ENCODE assay signal across 11 cellular contexts in genomic region chr15:57743424-57743823, GRCh38. TPM values are rescaled to one million over a fixed set of nuclear protein-coding genes. Genes with fewer than 3 reads are reported as not detected.
A peak's percentile ranks its signal among the peaks of the same experiment; 100 is the strongest.
DNase-seq lines count a peak whose midpoint lies in the region; ATAC-seq, FAIRE-seq and TF ChIP-seq lines count a peak whose summit lies in the region.
"Had no signal": no experiment of that assay in that cellular context is flagged by ENCODE, and none has a peak within 500 bp of the region (broad histone marks: within the 10 kb centered on the region; RNA-seq: fewer than 3 reads in every experiment).

No MANE protein-coding gene starts in this region.

- peaks cover 5% of the 10 kb centered on the region for H3K4me1 Mint-ChIP-seq in endodermal cell
- H3K4me1 Mint-ChIP-seq in stimulated activated effector memory CD8-positive, alpha-beta T cell treated with anti-CD3 and anti-CD28 coated beads, Interleukin-12 subunit alpha, Interleukin-12 subunit beta, amount 100 ng/mL, for 72 hours, result no peaks in the 10 kb centered on the region
- no peaks in the 10 kb centered on the region for H3K4me1 Mint-ChIP-seq in stimulated activated memory B cell treated with anti-CD40 and anti-IgM and Interleukin-4, amounts not matched to agents 10 μg/mL and 1 μg/mL and 100 μg/mL, for 72 hours

- TF ChIP-seq RAD21 in A549 (conservative IDR thresholded peaks at IDR 0.05 in 1 of 2, IDR thresholded peaks at IDR 0.05 in 1 of 2), result peak; percentile 13 to 48; a peak in 1 of 5 replicates

- no peaks in the 10 kb centered on the region for H3K36me3 Mint-ChIP-seq in endodermal cell (ENCODE audit: low read depth)
- H3K36me3 Mint-ChIP-seq in stimulated activated effector memory CD8-positive, alpha-beta T cell treated with anti-CD3 and anti-CD28 coated beads, Interleukin-12 subunit alpha, Interleukin-12 subunit beta, amount 100 ng/mL, for 72 hours, result no peaks in the 10 kb centered on the region
- peaks cover 5% of the 10 kb centered on the region for H3K36me3 Mint-ChIP-seq in stimulated activated memory B cell treated with anti-CD40 and anti-IgM and Interleukin-4, amounts not matched to agents 10 μg/mL and 1 μg/mL and 100 μg/mL, for 72 hours

- H3K4me2 ChIP-seq in A549 (no peak overlapping the region), OCI-LY1 (ENCODE audit: low read length) (no peak overlapping the region)

- H4K20me1 ChIP-seq in OCI-LY1 (ENCODE audit: insufficient read depth, low read length), result no peaks in the 10 kb centered on the region

- TF ChIP-seq CTCF in A549 (IDR thresholded peaks at IDR 0.05), result 0 out of 3 replicates have a peak, but pooled peaks have one; percentile 16
- peak; percentile 23 for TF ChIP-seq CTCF in GM06990 (IDR thresholded peaks at IDR 0.05; ENCODE audit: insufficient read depth, low read length, poor library complexity, severe bottlenecking)
- TF ChIP-seq CTCF in OCI-LY1 (IDR thresholded peaks at IDR 0.05; ENCODE audit: low read length), result peak; percentile 13; the same call in 1 of the 2 replicates
- TF ChIP-seq CTCF in endodermal cell (conservative IDR thresholded peaks at IDR 0.05), result peak; percentile 60

- POLR2A ChIA-PET in A549 (lab: Yijun Ruan, JAX), result no interaction called here

- H3F3A ChIP-seq in OCI-LY1 (ENCODE audit: insufficient read depth, low read length), result no peaks in the 10 kb centered on the region

- no peak overlapping the region for H3K27ac Mint-ChIP-seq in endodermal cell
- H3K27ac Mint-ChIP-seq in stimulated activated effector memory CD8-positive, alpha-beta T cell treated with anti-CD3 and anti-CD28 coated beads, Interleukin-12 subunit alpha, Interleukin-12 subunit beta, amount 100 ng/mL, for 72 hours, result no peak overlapping the region
- no peak overlapping the region for H3K27ac Mint-ChIP-seq in stimulated activated memory B cell treated with anti-CD40 and anti-IgM and Interleukin-4, amounts not matched to agents 10 μg/mL and 1 μg/mL and 100 μg/mL, for 72 hours

- TF ChIP-seq POLR2A in A549 (IDR thresholded peaks at IDR 0.05; ENCODE audit: low read length), result no peak

- no peak for FAIRE-seq in A549 (lab: Jason Lieb, UNC)

- H3K9me3 ChIP-seq in A549 (no peaks in the 10 kb centered on the region), OCI-LY1 (ENCODE audit: low read length) (no peaks in the 10 kb centered on the region), endodermal cell (ENCODE audit: control insufficient read depth, low read length) (no peaks in the 10 kb centered on the region)
- H3K9me3 ChIP-seq: Caco-2 had no signal

- no peak overlapping the region for H3K9ac ChIP-seq in OCI-LY1 (ENCODE audit: low read length)
- no peak overlapping the region for H3K9ac ChIP-seq in endodermal cell (ENCODE audit: extremely low read depth, low read length, poor library complexity, severe bottlenecking)
- H3K9ac ChIP-seq: parathyroid adenoma had no signal

- WGBS in A549 (ENCODE audit: missing lambda C conversion rate), result 45% methylated on average over 4 of the region's 4 CpGs
- WGBS in endodermal cell (ENCODE audit: insufficient coverage in 1 of 2, insufficient read length in 1 of 2), 2 experiments, result 80 to 86% methylated on average over 3 to 4 of the region's 4 CpGs

- H3K27ac ChIP-seq in A549 (no peak overlapping the region), OCI-LY1 (ENCODE audit: low read depth, low read length, poor library complexity, severe bottlenecking) (no peak overlapping the region), endodermal cell (ENCODE audit: low read depth, low read length) (no peak overlapping the region)
- H3K27ac ChIP-seq: parathyroid adenoma had no signal

- no peak overlapping the region for H3K4me3 Mint-ChIP-seq in endodermal cell
- H3K4me3 Mint-ChIP-seq in stimulated activated effector memory CD8-positive, alpha-beta T cell treated with anti-CD3 and anti-CD28 coated beads, Interleukin-12 subunit alpha, Interleukin-12 subunit beta, amount 100 ng/mL, for 72 hours, result no peak overlapping the region
- no peak overlapping the region for H3K4me3 Mint-ChIP-seq in stimulated activated memory B cell treated with anti-CD40 and anti-IgM and Interleukin-4, amounts not matched to agents 10 μg/mL and 1 μg/mL and 100 μg/mL, for 72 hours

- CTCF ChIA-PET in A549 (lab: Yijun Ruan, JAX), result interaction anchor here (0.9 to 15.0 kb wide), 10 partner anchors 8 to 439 kb away, joined by 3 to 197 read pairs (median 4); no protein-coding TSS in a partner anchor

- H3K9me3 Mint-ChIP-seq in endodermal cell, result no peaks in the 10 kb centered on the region
- no peaks in the 10 kb centered on the region for H3K9me3 Mint-ChIP-seq in stimulated activated effector memory CD8-positive, alpha-beta T cell treated with anti-CD3 and anti-CD28 coated beads, Interleukin-12 subunit alpha, Interleukin-12 subunit beta, amount 100 ng/mL, for 72 hours
- no peaks in the 10 kb centered on the region for H3K9me3 Mint-ChIP-seq in stimulated activated memory B cell treated with anti-CD40 and anti-IgM and Interleukin-4, amounts not matched to agents 10 μg/mL and 1 μg/mL and 100 μg/mL, for 72 hours

- H3K79me2 ChIP-seq in OCI-LY1 (ENCODE audit: insufficient read depth, low read length), result no peaks in the 10 kb centered on the region
- H3K79me2 ChIP-seq: parathyroid adenoma had no signal

- H3K4me1 ChIP-seq in A549, result no peaks in the 10 kb centered on the region
- H3K4me1 ChIP-seq in OCI-LY1 (ENCODE audit: insufficient read depth, low read length, severe bottlenecking), result no peaks in the 10 kb centered on the region
- no peaks in the 10 kb centered on the region for H3K4me1 ChIP-seq in endodermal cell (ENCODE audit: control insufficient read depth, insufficient read depth, low read length)
- H3K4me1 ChIP-seq: Caco-2, parathyroid adenoma had no signal

- TF ChIP-seq EP300 in A549 (IDR thresholded peaks at IDR 0.05), result no peak

- no peak overlapping the region for H3K4me3 ChIP-seq in A549
- no peak overlapping the region for H3K4me3 ChIP-seq in GM06990 (replicated peaks; ENCODE audit: low read depth, low read length)
- no peak overlapping the region for H3K4me3 ChIP-seq in OCI-LY1 (ENCODE audit: low read depth, low read length, poor library complexity, severe bottlenecking)
- no peak overlapping the region for H3K4me3 ChIP-seq in endodermal cell (ENCODE audit: low read length)

- H3K27me3 Mint-ChIP-seq in endodermal cell (ENCODE audit: insufficient read depth), result no peaks in the 10 kb centered on the region
- H3K27me3 Mint-ChIP-seq in stimulated activated memory B cell treated with anti-CD40 and anti-IgM and Interleukin-4, amounts not matched to agents 10 μg/mL and 1 μg/mL and 100 μg/mL, for 72 hours, result peaks cover 13% of the 10 kb centered on the region

- peak in 1 of 2 experiments; percentile 27 for DNase-seq in A549 (ENCODE audit: low read depth in 1 of 2, low spot score in 1 of 2)
- DNase-seq in GM06990 (ENCODE audit: extremely low read depth, insufficient read length), result no peak
- DNase-seq in endodermal cell, result peak; percentile 59
- DNase-seq in stimulated activated effector memory CD8-positive, alpha-beta T cell treated with anti-CD3 and anti-CD28 coated beads, Interleukin-12 subunit alpha, Interleukin-12 subunit beta, amount 100 ng/mL, for 72 hours (ENCODE audit: low spot score in 2 of 2), result no peak
- DNase-seq in NCI-H2107 treated with DMSO at 0.1 percent for 48 hours (lab: John Stamatoyannopoulos, UW; ENCODE audit: unreplicated experiment), result no peak
- DNase-seq: Caco-2, left ventricle myocardium superior had no signal

- H3K9me2 ChIP-seq in OCI-LY1 (ENCODE audit: low read depth, low read length), result no peaks in the 10 kb centered on the region

- H3K36me3 ChIP-seq in GM06990 (ENCODE audit: control insufficient read depth, insufficient read depth, low read length), result no peaks in the 10 kb centered on the region
- H3K36me3 ChIP-seq in OCI-LY1 (ENCODE audit: insufficient read depth, low read length), result no peaks in the 10 kb centered on the region
- H3K36me3 ChIP-seq in endodermal cell (ENCODE audit: control insufficient read depth, insufficient read depth, low read length), result no peaks in the 10 kb centered on the region

- no peak overlapping the region for H2AFZ ChIP-seq in OCI-LY1 (ENCODE audit: low read length)
- H2AFZ ChIP-seq: parathyroid adenoma had no signal

- no peaks in the 10 kb centered on the region; the same call in 1 of the 2 replicates for H3K27me3 ChIP-seq in GM06990 (replicated peaks; ENCODE audit: control insufficient read depth, insufficient read depth, low read length)
- H3K27me3 ChIP-seq in OCI-LY1 (ENCODE audit: insufficient read depth, low read length), result no peaks in the 10 kb centered on the region
- no peaks in the 10 kb centered on the region for H3K27me3 ChIP-seq in endodermal cell (ENCODE audit: control insufficient read depth, insufficient read depth, low read length, poor library complexity, severe bottlenecking)

- ATAC-seq in A549, result peak; percentile 57 to 67; a peak in 5 of 6 replicates
- ATAC-seq in stimulated activated effector memory CD8-positive, alpha-beta T cell treated with anti-CD3 and anti-CD28 coated beads, Interleukin-12 subunit alpha, Interleukin-12 subunit beta, amount 100 ng/mL, for 72 hours, result no peak
- ATAC-seq in stimulated activated memory B cell treated with anti-CD40 and anti-IgM and Interleukin-4, amounts not matched to agents 10 μg/mL and 1 μg/mL and 100 μg/mL, for 72 hours, result no peak
- no peak for ATAC-seq in HG02623 (IDR thresholded peaks at IDR 0.05; ENCODE audit: unreplicated experiment)
- ATAC-seq: left ventricle myocardium superior had no signal

TF ChIP-seq in A549, 52 proteins besides CTCF, POLR2A, EP300 and RAD21 (continues in another document):
- TF ChIP-seq JUN (IDR thresholded peaks at IDR 0.05) (no peak), CHD4 (IDR thresholded peaks at IDR 0.05; ENCODE audit: borderline replicate concordance) (no peak), TP53 (CRISPR knock-in tag; IDR thresholded peaks at IDR 0.05) (no peak), CBX8 (IDR thresholded peaks at IDR 0.05) (no peak), ZFP36 (IDR thresholded peaks at IDR 0.05; ENCODE audit: borderline replicate concordance, partially characterized antibody) (no peak), HOXB5 (CRISPR knock-in tag; IDR thresholded peaks at IDR 0.05) (no peak), RFX5 (IDR thresholded peaks at IDR 0.05) (no peak), HEYL (CRISPR knock-in tag; IDR thresholded peaks at IDR 0.05) (no peak), HOXB13 (CRISPR knock-in tag; IDR thresholded peaks at IDR 0.05; ENCODE audit: low read depth) (no peak), CHD2 (IDR thresholded peaks at IDR 0.05; ENCODE audit: low read length, partially characterized antibody) (no peak)

RNA-seq across cellular contexts. Expression of gene POLR2M, which starts 36.9 kb away (rescaled TPM):
- polyA plus RNA-seq in A549 (2011; rRNA removed), result 99.6 and 107 TPM in 2 replicates
- 221 and 353 TPM in 2 replicates for polyA plus RNA-seq in A549 (2012; cell fraction: cytosol; rRNA removed)
- polyA plus RNA-seq in A549 (2012; cell fraction: nucleus; rRNA removed), result 4.5 and 4.7 TPM in 2 replicates
- polyA plus RNA-seq in A549 (2017; fragmentation: RNase III; extraction: RNeasy Plus Mini Kit Qiagen cat#74134 plus additional on column Dnase treatment), result 63.2 to 67.9 TPM (median 65.0 TPM) in 3 replicates
- 76.4 and 92.3 TPM in 2 replicates for polyA minus RNA-seq in A549 (2011; rRNA and poly(A)+ RNA removed)
- 10 to 100 TPM; 58.2 to 62.6 TPM for total RNA-seq in endodermal cell
- polyA plus RNA-seq in endodermal cell (2013, experiment 1 of 2), result 39.1 TPM
- polyA plus RNA-seq in endodermal cell (2013, experiment 2 of 2), result 34.7 TPM

Comparison
In these comparisons a context has a peak if more than half of its experiments do, and no peak if none do; other contexts are left out.
1. ATAC-seq: peak in A549 (2 of 2); none in stimulated activated effector memory CD8-positive, alpha-beta T cell treated with anti-CD3 and anti-CD28 coated beads, Interleukin-12 subunit alpha, Interleukin-12 subunit beta, amount 100 ng/mL, for 72 hours (single experiment), stimulated activated memory B cell treated with anti-CD40 and anti-IgM and Interleukin-4, amounts not matched to agents 10 μg/mL and 1 μg/mL and 100 μg/mL, for 72 hours (single experiment) and HG02623 (single experiment).
2. Peak in every context shown above with its lines, with median percentiles within 50 percentile points of each other: CTCF ChIP-seq.